Comparison of ENCODE assay signal across 1 cellular context in the genomic region with DNA sequence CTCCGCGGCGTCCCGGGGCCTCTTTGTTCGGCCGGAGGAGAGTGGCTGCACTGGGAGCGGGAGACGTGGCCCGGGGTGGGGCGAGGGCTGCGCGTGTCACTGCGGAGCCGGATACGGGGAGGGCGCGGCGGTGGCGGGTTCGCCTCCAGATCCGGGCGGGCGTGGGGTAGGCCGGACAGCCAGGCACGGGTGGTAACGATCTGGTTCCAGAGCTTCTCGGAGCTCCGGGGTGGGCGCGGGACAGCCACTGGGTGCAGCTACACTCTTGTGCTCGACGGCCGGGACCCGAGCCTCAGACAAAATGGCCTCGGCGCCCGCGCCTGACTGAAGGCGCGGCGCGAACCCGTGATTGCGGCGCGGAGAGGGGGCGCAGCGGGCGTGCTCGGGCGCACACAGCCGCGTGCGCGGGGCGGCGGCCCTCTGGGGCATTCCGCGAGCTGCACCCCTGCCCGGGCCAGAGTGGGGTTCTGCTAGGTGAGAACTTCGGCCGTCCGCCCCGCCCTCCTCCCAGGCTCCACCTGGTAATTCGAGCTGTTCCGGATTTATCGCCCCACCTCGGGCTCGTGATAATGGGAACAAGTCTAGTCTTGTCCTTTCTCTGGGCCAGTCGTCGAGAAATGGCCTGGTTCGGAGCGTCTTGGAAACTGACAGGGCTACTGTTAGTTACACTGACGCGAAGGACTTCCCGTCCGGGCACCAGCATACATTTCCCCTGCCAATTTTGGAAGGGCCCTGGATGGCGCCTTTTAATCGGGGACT.
TF ChIP-seq lines count a peak whose summit lies in the region.

No MANE protein-coding gene starts in this region.

TF ChIP-seq in K562, 482 proteins besides CTCF, POLR2A, EP300 and RAD21 (continued from another document and continues in another):
- TF ChIP-seq, protein P1, sequence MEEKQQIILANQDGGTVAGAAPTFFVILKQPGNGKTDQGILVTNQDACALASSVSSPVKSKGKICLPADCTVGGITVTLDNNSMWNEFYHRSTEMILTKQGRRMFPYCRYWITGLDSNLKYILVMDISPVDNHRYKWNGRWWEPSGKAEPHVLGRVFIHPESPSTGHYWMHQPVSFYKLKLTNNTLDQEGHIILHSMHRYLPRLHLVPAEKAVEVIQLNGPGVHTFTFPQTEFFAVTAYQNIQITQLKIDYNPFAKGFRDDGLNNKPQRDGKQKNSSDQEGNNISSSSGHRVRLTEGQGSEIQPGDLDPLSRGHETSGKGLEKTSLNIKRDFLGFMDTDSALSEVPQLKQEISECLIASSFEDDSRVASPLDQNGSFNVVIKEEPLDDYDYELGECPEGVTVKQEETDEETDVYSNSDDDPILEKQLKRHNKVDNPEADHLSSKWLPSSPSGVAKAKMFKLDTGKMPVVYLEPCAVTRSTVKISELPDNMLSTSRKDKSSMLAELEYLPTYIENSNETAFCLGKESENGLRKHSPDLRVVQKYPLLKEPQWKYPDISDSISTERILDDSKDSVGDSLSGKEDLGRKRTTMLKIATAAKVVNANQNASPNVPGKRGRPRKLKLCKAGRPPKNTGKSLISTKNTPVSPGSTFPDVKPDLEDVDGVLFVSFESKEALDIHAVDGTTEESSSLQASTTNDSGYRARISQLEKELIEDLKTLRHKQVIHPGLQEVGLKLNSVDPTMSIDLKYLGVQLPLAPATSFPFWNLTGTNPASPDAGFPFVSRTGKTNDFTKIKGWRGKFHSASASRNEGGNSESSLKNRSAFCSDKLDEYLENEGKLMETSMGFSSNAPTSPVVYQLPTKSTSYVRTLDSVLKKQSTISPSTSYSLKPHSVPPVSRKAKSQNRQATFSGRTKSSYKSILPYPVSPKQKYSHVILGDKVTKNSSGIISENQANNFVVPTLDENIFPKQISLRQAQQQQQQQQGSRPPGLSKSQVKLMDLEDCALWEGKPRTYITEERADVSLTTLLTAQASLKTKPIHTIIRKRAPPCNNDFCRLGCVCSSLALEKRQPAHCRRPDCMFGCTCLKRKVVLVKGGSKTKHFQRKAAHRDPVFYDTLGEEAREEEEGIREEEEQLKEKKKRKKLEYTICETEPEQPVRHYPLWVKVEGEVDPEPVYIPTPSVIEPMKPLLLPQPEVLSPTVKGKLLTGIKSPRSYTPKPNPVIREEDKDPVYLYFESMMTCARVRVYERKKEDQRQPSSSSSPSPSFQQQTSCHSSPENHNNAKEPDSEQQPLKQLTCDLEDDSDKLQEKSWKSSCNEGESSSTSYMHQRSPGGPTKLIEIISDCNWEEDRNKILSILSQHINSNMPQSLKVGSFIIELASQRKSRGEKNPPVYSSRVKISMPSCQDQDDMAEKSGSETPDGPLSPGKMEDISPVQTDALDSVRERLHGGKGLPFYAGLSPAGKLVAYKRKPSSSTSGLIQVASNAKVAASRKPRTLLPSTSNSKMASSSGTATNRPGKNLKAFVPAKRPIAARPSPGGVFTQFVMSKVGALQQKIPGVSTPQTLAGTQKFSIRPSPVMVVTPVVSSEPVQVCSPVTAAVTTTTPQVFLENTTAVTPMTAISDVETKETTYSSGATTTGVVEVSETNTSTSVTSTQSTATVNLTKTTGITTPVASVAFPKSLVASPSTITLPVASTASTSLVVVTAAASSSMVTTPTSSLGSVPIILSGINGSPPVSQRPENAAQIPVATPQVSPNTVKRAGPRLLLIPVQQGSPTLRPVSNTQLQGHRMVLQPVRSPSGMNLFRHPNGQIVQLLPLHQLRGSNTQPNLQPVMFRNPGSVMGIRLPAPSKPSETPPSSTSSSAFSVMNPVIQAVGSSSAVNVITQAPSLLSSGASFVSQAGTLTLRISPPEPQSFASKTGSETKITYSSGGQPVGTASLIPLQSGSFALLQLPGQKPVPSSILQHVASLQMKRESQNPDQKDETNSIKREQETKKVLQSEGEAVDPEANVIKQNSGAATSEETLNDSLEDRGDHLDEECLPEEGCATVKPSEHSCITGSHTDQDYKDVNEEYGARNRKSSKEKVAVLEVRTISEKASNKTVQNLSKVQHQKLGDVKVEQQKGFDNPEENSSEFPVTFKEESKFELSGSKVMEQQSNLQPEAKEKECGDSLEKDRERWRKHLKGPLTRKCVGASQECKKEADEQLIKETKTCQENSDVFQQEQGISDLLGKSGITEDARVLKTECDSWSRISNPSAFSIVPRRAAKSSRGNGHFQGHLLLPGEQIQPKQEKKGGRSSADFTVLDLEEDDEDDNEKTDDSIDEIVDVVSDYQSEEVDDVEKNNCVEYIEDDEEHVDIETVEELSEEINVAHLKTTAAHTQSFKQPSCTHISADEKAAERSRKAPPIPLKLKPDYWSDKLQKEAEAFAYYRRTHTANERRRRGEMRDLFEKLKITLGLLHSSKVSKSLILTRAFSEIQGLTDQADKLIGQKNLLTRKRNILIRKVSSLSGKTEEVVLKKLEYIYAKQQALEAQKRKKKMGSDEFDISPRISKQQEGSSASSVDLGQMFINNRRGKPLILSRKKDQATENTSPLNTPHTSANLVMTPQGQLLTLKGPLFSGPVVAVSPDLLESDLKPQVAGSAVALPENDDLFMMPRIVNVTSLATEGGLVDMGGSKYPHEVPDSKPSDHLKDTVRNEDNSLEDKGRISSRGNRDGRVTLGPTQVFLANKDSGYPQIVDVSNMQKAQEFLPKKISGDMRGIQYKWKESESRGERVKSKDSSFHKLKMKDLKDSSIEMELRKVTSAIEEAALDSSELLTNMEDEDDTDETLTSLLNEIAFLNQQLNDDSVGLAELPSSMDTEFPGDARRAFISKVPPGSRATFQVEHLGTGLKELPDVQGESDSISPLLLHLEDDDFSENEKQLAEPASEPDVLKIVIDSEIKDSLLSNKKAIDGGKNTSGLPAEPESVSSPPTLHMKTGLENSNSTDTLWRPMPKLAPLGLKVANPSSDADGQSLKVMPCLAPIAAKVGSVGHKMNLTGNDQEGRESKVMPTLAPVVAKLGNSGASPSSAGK (IDR thresholded peaks at IDR 0.05) = peak; percentile 53
- no peak for TF ChIP-seq MAFK (IDR thresholded peaks at IDR 0.05; ENCODE audit: low read length)
- TF ChIP-seq TRIM24 (IDR thresholded peaks at IDR 0.05) = no peak
- peak; percentile 12; the same call in 1 of the 2 replicates for TF ChIP-seq LCOR (CRISPR knock-in tag; IDR thresholded peaks at IDR 0.05)
- peak; percentile 74 for TF ChIP-seq FUS (optimal IDR thresholded peaks at IDR 0.05; ENCODE audit: low read depth, low read length)
- peak; percentile 38 for TF ChIP-seq BHLHE40 (IDR thresholded peaks at IDR 0.05; ENCODE audit: low read length)
- TF ChIP-seq E2F5 (CRISPR knock-in tag; IDR thresholded peaks at IDR 0.05) = no peak; the same call in 1 of the 2 replicates
- no peak for TF ChIP-seq SMAD1 (IDR thresholded peaks at IDR 0.05; ENCODE audit: low read depth, low read length, partially characterized antibody)
- peak; percentile 57 to 95 (median 88) for TF ChIP-seq YY1 (IDR thresholded peaks at IDR 0.05; ENCODE audit: borderline replicate concordance in 1 of 3, control insufficient read depth in 1 of 3, extremely low read depth in 1 of 3, insufficient read depth in 3 of 3, insufficient read length in 1 of 3, insufficient replicate concordance in 2 of 3, low read depth in 1 of 3, low read length in 2 of 3)
- TF ChIP-seq ZNF184 (CRISPR knock-in tag; IDR thresholded peaks at IDR 0.05) = no peak
- TF ChIP-seq ZBTB1 (CRISPR knock-in tag; IDR thresholded peaks at IDR 0.05; ENCODE audit: borderline replicate concordance, low read depth) = peak; percentile 37; the same call in 1 of the 2 replicates
- no peak for TF ChIP-seq ZNF274 (IDR thresholded peaks at IDR 0.05; ENCODE audit: borderline replicate concordance, low read depth, low read length)
- no peak for TF ChIP-seq TGIF2 (CRISPR knock-in tag; IDR thresholded peaks at IDR 0.05)
- no peak for TF ChIP-seq ZNF699 (CRISPR knock-in tag; IDR thresholded peaks at IDR 0.05; ENCODE audit: insufficient replicate concordance)
- TF ChIP-seq ZBTB5 (IDR thresholded peaks at IDR 0.05) = no peak
- TF ChIP-seq NR1H2 (CRISPR knock-in tag; IDR thresholded peaks at IDR 0.05) = no peak
- TF ChIP-seq TAF1 (IDR thresholded peaks at IDR 0.05; ENCODE audit: control insufficient read depth, extremely low read depth, insufficient read depth, low read length, severe bottlenecking) = peak; percentile 56
- TF ChIP-seq SMARCB1 (IDR thresholded peaks at IDR 0.05; ENCODE audit: insufficient read length, low read depth) = no peak
- no peak for TF ChIP-seq POLR3G (IDR thresholded peaks at IDR 0.05; ENCODE audit: extremely low read depth, insufficient read length, insufficient replicate concordance)
- TF ChIP-seq HSF4 (CRISPR knock-in tag; IDR thresholded peaks at IDR 0.05; ENCODE audit: borderline replicate concordance) = no peak
- TF ChIP-seq MCM2 (IDR thresholded peaks at IDR 0.05; ENCODE audit: low read depth) = no peak
- TF ChIP-seq HCFC1 (IDR thresholded peaks at IDR 0.05; ENCODE audit: low read depth, low read length) = no peak
- no peak for TF ChIP-seq PTRF (tag; IDR thresholded peaks at IDR 0.05)
- TF ChIP-seq SRSF7 (optimal IDR thresholded peaks at IDR 0.05; ENCODE audit: low read depth, low read length) = no peak
- TF ChIP-seq SRSF9 (IDR thresholded peaks at IDR 0.05; ENCODE audit: borderline replicate concordance, low read depth, low read length) = no peak
- peak; percentile 55; the same call in 1 of the 2 replicates for TF ChIP-seq GABPA (tag; conservative IDR thresholded peaks at IDR 0.05; ENCODE audit: low read depth)
- peak; percentile 30; the same call in 1 of the 2 replicates for TF ChIP-seq CREB1 (IDR thresholded peaks at IDR 0.05)
- TF ChIP-seq CREB1 (CRISPR knock-in tag; IDR thresholded peaks at IDR 0.05) = no peak; the same call in 1 of the 2 replicates
- TF ChIP-seq SAP30 (IDR thresholded peaks at IDR 0.05; ENCODE audit: borderline replicate concordance, insufficient read depth, low read depth, low read length, poor library complexity, severe bottlenecking) = no peak
- TF ChIP-seq U2AF1 (optimal IDR thresholded peaks at IDR 0.05; ENCODE audit: low read depth, low read length) = no peak
- TF ChIP-seq, protein P2, sequence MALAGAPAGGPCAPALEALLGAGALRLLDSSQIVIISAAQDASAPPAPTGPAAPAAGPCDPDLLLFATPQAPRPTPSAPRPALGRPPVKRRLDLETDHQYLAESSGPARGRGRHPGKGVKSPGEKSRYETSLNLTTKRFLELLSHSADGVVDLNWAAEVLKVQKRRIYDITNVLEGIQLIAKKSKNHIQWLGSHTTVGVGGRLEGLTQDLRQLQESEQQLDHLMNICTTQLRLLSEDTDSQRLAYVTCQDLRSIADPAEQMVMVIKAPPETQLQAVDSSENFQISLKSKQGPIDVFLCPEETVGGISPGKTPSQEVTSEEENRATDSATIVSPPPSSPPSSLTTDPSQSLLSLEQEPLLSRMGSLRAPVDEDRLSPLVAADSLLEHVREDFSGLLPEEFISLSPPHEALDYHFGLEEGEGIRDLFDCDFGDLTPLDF (CRISPR knock-in tag; IDR thresholded peaks at IDR 0.05) = peak; percentile 51; the same call in 1 of the 2 replicates
- TF ChIP-seq CBX3 (IDR thresholded peaks at IDR 0.05; ENCODE audit: borderline replicate concordance in 1 of 2, low read length in 2 of 2) = no peak
- no peak for TF ChIP-seq ZNF121 (CRISPR knock-in tag; conservative IDR thresholded peaks at IDR 0.05)
- no peak for TF ChIP-seq ZSCAN32 (CRISPR knock-in tag; IDR thresholded peaks at IDR 0.05)
- TF ChIP-seq HNRNPH1 (optimal IDR thresholded peaks at IDR 0.05; ENCODE audit: low read depth, low read length) = no peak
- TF ChIP-seq RBBP5 (IDR thresholded peaks at IDR 0.05; ENCODE audit: borderline replicate concordance, insufficient read depth, low read length, poor library complexity, severe bottlenecking) = peak; percentile 70
- 0 out of 2 replicates have a peak, but pooled peaks have one; percentile 78 for TF ChIP-seq RBM14 (IDR thresholded peaks at IDR 0.05; ENCODE audit: borderline replicate concordance, insufficient read depth, low read depth, low read length)
- TF ChIP-seq, protein P3, sequence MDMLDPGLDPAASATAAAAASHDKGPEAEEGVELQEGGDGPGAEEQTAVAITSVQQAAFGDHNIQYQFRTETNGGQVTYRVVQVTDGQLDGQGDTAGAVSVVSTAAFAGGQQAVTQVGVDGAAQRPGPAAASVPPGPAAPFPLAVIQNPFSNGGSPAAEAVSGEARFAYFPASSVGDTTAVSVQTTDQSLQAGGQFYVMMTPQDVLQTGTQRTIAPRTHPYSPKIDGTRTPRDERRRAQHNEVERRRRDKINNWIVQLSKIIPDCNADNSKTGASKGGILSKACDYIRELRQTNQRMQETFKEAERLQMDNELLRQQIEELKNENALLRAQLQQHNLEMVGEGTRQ (CRISPR knock-in tag; IDR thresholded peaks at IDR 0.05) = no peak
- TF ChIP-seq PHB2 (IDR thresholded peaks at IDR 0.05; ENCODE audit: low read depth) = no peak
- TF ChIP-seq PHTF2 (CRISPR knock-in tag; IDR thresholded peaks at IDR 0.05) = no peak
- TF ChIP-seq RFX7 (CRISPR knock-in tag; IDR thresholded peaks at IDR 0.05) = no peak
- TF ChIP-seq CREB5 (CRISPR knock-in tag; IDR thresholded peaks at IDR 0.05) = no peak
- TF ChIP-seq NR3C1 (CRISPR knock-in tag; IDR thresholded peaks at IDR 0.05) = no peak
- TF ChIP-seq SREBF2 (CRISPR knock-in tag; IDR thresholded peaks at IDR 0.05) = no peak
